Comparison of ENCODE assay signal across 17 cellular contexts in the genomic region with DNA sequence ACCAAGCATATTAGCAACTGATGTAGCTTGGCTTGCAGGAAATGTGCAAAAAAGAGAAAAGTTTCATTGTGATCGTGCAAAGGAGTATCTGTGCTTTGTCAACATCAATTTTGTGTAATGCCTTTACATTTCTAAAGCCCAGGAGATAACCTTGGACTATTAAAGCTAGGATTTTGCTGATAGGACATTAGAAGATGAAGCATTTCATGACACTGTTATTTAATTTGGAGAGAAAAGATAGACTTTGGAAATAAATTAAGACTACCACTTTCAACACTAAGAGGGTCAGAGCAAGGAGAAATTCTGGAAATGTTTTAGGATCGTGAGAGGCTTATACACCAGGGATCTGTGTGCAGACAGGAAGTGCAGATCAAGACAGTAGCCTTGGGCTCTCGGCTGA.
"Had no signal": no experiment of that assay in that cellular context is flagged by ENCODE, and none has a peak within 500 bp of the region (broad histone marks: within the 10 kb centered on the region; RNA-seq: fewer than 3 reads in every experiment).

No MANE protein-coding gene starts in this region.

- H3K36me3 ChIP-seq: pancreas, sigmoid colon, stomach had no signal

- H3K27me3 ChIP-seq: sigmoid colon, stomach, testis had no signal

- FAIRE-seq: pancreas had no signal

- H3K4me1 ChIP-seq: pancreas, sigmoid colon, stomach, testis had no signal

- H3K9me3 Mint-ChIP-seq: activated CD4-positive, alpha-beta memory T cell treated with anti-CD3 and anti-CD28 coated beads for 36 hours; activated naive CD4-positive, alpha-beta T cell treated with anti-CD3 and anti-CD28 coated beads for 36 hours; activated T-helper 2 cell treated with anti-CD3 and anti-CD28 coated beads, Interferon-gamma antibody, Interleukin-2, Interleukin-4, amounts not matched to agents 10 μg/mL and 5 μg/mL and 100 μg/mL, durations not matched to agents 14 hours and 24 hours and 36 hours had no signal

- H3K4me1 Mint-ChIP-seq: activated CD8-positive, alpha-beta memory T cell treated with anti-CD3 and anti-CD28 coated beads, Interleukin-2, amount 10 ng/mL, durations not matched to agents 7 days and 5 days; activated naive CD8-positive, alpha-beta T cell treated with anti-CD3 and anti-CD28 coated beads, Interleukin-2, amount 50 U/mL, for 24 hours; T-cell had no signal

- H3K9me3 ChIP-seq: pancreas, sigmoid colon, stomach, testis had no signal

- H3K27me3 Mint-ChIP-seq: activated CD4-positive, alpha-beta memory T cell treated with anti-CD3 and anti-CD28 coated beads for 36 hours; activated CD8-positive, alpha-beta memory T cell treated with anti-CD3 and anti-CD28 coated beads, Interleukin-2, amount 10 ng/mL, durations not matched to agents 7 days and 5 days; activated naive CD8-positive, alpha-beta T cell treated with anti-CD3 and anti-CD28 coated beads, Interleukin-2, amount 50 U/mL, for 24 hours had no signal

- ATAC-seq: activated CD8-positive, alpha-beta memory T cell treated with anti-CD3 and anti-CD28 coated beads, Interleukin-2, amount 10 ng/mL, durations not matched to agents 7 days and 5 days; activated naive CD8-positive, alpha-beta T cell treated with anti-CD3 and anti-CD28 coated beads, Interleukin-2, amount 50 U/mL, for 24 hours; esophagus mucosa; pancreas; T-cell had no signal

- DNase-seq: activated CD4-positive, alpha-beta memory T cell treated with anti-CD3 and anti-CD28 coated beads for 36 hours; activated CD4-positive, alpha-beta T cell treated with anti-CD3 and anti-CD28 coated beads for 1 hour; activated CD8-positive, alpha-beta memory T cell treated with anti-CD3 and anti-CD28 coated beads, Interleukin-2, amount 10 ng/mL, durations not matched to agents 7 days and 5 days; activated naive CD4-positive, alpha-beta T cell treated with anti-CD3 and anti-CD28 coated beads for 36 hours; activated naive CD8-positive, alpha-beta T cell treated with anti-CD3 and anti-CD28 coated beads, Interleukin-2, amount 50 U/mL, for 24 hours; activated T-cell treated with anti-CD3 and anti-CD28 coated beads, Interleukin-2, amount 50 U/mL, for 1 hour; mesenchymal stem cell; pancreas; sigmoid colon; stimulated activated CD4-positive, alpha-beta T cell treated with anti-CD3 and anti-CD28 coated beads, Interleukin-12 subunit alpha, Interleukin-12 subunit beta, amount 100 ng/mL, for 4 hours; stimulated activated CD4-positive, alpha-beta T cell treated with anti-CD3 and anti-CD28 coated beads, Interleukin-2, amount 100 ng/mL, for 24 hours; stomach; T-cell; T-helper 9 cell; testis had no signal

- H3K27ac Mint-ChIP-seq: activated CD4-positive, alpha-beta memory T cell treated with anti-CD3 and anti-CD28 coated beads for 36 hours; activated CD8-positive, alpha-beta memory T cell treated with anti-CD3 and anti-CD28 coated beads, Interleukin-2, amount 10 ng/mL, durations not matched to agents 7 days and 5 days; activated naive CD4-positive, alpha-beta T cell treated with anti-CD3 and anti-CD28 coated beads for 36 hours; activated naive CD8-positive, alpha-beta T cell treated with anti-CD3 and anti-CD28 coated beads, Interleukin-2, amount 50 U/mL, for 24 hours; activated T-helper 2 cell treated with anti-CD3 and anti-CD28 coated beads, Interferon-gamma antibody, Interleukin-2, Interleukin-4, amounts not matched to agents 10 μg/mL and 5 μg/mL and 100 μg/mL, durations not matched to agents 14 hours and 24 hours and 36 hours; T-cell had no signal

- H3K36me3 Mint-ChIP-seq: activated CD4-positive, alpha-beta memory T cell treated with anti-CD3 and anti-CD28 coated beads for 36 hours; activated CD8-positive, alpha-beta memory T cell treated with anti-CD3 and anti-CD28 coated beads, Interleukin-2, amount 10 ng/mL, durations not matched to agents 7 days and 5 days; T-cell had no signal

- H3K27ac ChIP-seq: pancreas, sigmoid colon, stomach, testis had no signal

- H3K4me3 ChIP-seq: pancreas, sigmoid colon, stomach, testis had no signal

- H3K4me3 Mint-ChIP-seq: activated CD4-positive, alpha-beta memory T cell treated with anti-CD3 and anti-CD28 coated beads for 36 hours; activated CD8-positive, alpha-beta memory T cell treated with anti-CD3 and anti-CD28 coated beads, Interleukin-2, amount 10 ng/mL, durations not matched to agents 7 days and 5 days; activated naive CD4-positive, alpha-beta T cell treated with anti-CD3 and anti-CD28 coated beads for 36 hours; activated naive CD8-positive, alpha-beta T cell treated with anti-CD3 and anti-CD28 coated beads, Interleukin-2, amount 50 U/mL, for 24 hours; T-cell had no signal
